ENCODE assay signal across 3 cellular contexts in genomic region chr1:42386051-42386450, GRCh38.
"Had no signal": no experiment of that assay in that cellular context is flagged by ENCODE, and none has a peak within 500 bp of the region (broad histone marks: within the 10 kb centered on the region; RNA-seq: fewer than 3 reads in every experiment).

No MANE protein-coding gene starts in this region.

- DNase-seq: GDM1, GF-D8 had no signal

- ATAC-seq: GM12878 had no signal

- H3K4me3 ChIP-seq: GM12878 had no signal
